ENCODE assay signal across 3 cellular contexts in genomic region chr9:107446491-107446890, GRCh38.
"Had no signal": no experiment of that assay in that cellular context is flagged by ENCODE, and none has a peak within 500 bp of the region (broad histone marks: within the 10 kb centered on the region; RNA-seq: fewer than 3 reads in every experiment).

No MANE protein-coding gene starts in this region.

- DNase-seq: GDM1, GF-D8 had no signal

- H3K4me3 ChIP-seq: GM12878 had no signal
